13 cellular contexts compared by ENCODE assay signal in the genomic region with DNA sequence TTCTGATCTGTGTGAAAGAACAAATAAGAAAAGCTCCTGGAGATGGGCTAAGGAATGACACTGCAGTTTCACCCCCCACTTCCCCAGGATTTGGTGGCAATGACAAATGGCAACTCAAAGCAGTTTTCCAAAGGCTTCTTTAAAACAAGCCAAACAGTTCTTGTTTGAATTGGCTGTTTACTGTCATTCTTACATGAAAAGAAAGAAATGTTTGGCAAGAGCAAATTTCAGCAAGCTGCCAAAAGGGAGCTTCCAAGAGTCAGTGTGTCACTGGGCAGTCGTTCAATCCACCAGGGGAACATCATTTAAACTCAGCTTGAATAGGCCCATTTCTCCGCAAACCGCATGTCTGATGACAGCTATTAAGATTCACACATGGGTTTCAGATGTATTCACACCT.
DNase-seq lines count a peak whose midpoint lies in the region; ATAC-seq and TF ChIP-seq lines count a peak whose summit lies in the region.
"Had no signal": no experiment of that assay in that cellular context is flagged by ENCODE, and none has a peak within 500 bp of the region (broad histone marks: within the 10 kb centered on the region; RNA-seq: fewer than 3 reads in every experiment).

No MANE protein-coding gene starts in this region.

- no peaks in the 10 kb centered on the region for H3K4me1 Mint-ChIP-seq in naive thymus-derived CD8-positive, alpha-beta T cell
- H3K4me1 Mint-ChIP-seq: activated CD4-positive, alpha-beta T cell treated with anti-CD3 and anti-CD28 coated beads for 36 hours; stimulated activated naive B cell treated with anti-CD40 and anti-IgM and Interleukin-4, amounts not matched to agents 10 μg/mL and 1 μg/mL and 100 μg/mL, for 72 hours had no signal

- H3K27ac Mint-ChIP-seq in naive thymus-derived CD8-positive, alpha-beta T cell, result no peak overlapping the region
- H3K27ac Mint-ChIP-seq: activated CD4-positive, alpha-beta T cell treated with anti-CD3 and anti-CD28 coated beads for 36 hours; activated naive CD4-positive, alpha-beta T cell treated with anti-CD3 and anti-CD28 coated beads for 36 hours; stimulated activated naive B cell treated with anti-CD40 and anti-IgM and Interleukin-4, amounts not matched to agents 10 μg/mL and 1 μg/mL and 100 μg/mL, for 72 hours had no signal

- H3K36me3 Mint-ChIP-seq in naive thymus-derived CD8-positive, alpha-beta T cell, result no peaks in the 10 kb centered on the region
- H3K36me3 Mint-ChIP-seq: stimulated activated naive B cell treated with anti-CD40 and anti-IgM and Interleukin-4, amounts not matched to agents 10 μg/mL and 1 μg/mL and 100 μg/mL, for 72 hours had no signal

- peak overlapping the region; percentile 42 for H2AFZ ChIP-seq in ACC112 (ENCODE audit: low read length, unreplicated experiment)

- H3K27me3 ChIP-seq in ACC112 (ENCODE audit: insufficient read depth, low read length), result no peaks in the 10 kb centered on the region
- no peaks in the 10 kb centered on the region for H3K27me3 ChIP-seq in MG63

- POLR2A ChIA-PET in naive thymus-derived CD8-positive, alpha-beta T cell (lab: Charles Lee), result no interaction called here

- DNase-seq in MG63, result peak; percentile 81
- DNase-seq in choroid plexus epithelial cell (ENCODE audit: low read depth), result peak; percentile 25
- peak; percentile 87 for DNase-seq in medulla oblongata (ENCODE audit: extremely low spot score)
- DNase-seq in T-helper 2 cell, result no peak
- DNase-seq in naive thymus-derived CD8-positive, alpha-beta T cell, result no peak
- no peak for DNase-seq in activated CD4-positive, CD25-positive, alpha-beta regulatory T cell treated with anti-CD3 and anti-CD28 coated beads, Interleukin-2, amount 50 U/mL, for 72 hours
- DNase-seq: activated CD4-positive, alpha-beta T cell treated with anti-CD3 and anti-CD28 coated beads for 36 hours; activated naive CD4-positive, alpha-beta T cell treated with anti-CD3 and anti-CD28 coated beads for 36 hours; GF-D8; SIG-M5; stimulated activated naive B cell treated with anti-CD40 and anti-IgM and Interleukin-4, amounts not matched to agents 10 μg/mL and 1 μg/mL and 100 μg/mL, for 72 hours had no signal

- peaks cover 0 to 2% (median 0%) of the 10 kb centered on the region in 5 donors for H3K27me3 Mint-ChIP-seq in naive thymus-derived CD8-positive, alpha-beta T cell

- H3K9me3 Mint-ChIP-seq in naive thymus-derived CD8-positive, alpha-beta T cell, result no peaks in the 10 kb centered on the region
- H3K9me3 Mint-ChIP-seq: activated naive CD4-positive, alpha-beta T cell treated with anti-CD3 and anti-CD28 coated beads for 36 hours; stimulated activated naive B cell treated with anti-CD40 and anti-IgM and Interleukin-4, amounts not matched to agents 10 μg/mL and 1 μg/mL and 100 μg/mL, for 72 hours had no signal

- no peak overlapping the region for H3K4me3 ChIP-seq in ACC112 (ENCODE audit: low read depth, low read length)
- H3K4me3 ChIP-seq in MG63, result no peak overlapping the region
- no peak overlapping the region for H3K4me3 ChIP-seq in choroid plexus epithelial cell (ENCODE audit: low read depth, low read length)

- H3K36me3 ChIP-seq in ACC112 (ENCODE audit: insufficient read depth, low read length) (no peaks in the 10 kb centered on the region), MG63 (no peaks in the 10 kb centered on the region; the same call in 1 of the 2 replicates)

- no peak overlapping the region for H3K27ac ChIP-seq in ACC112 (ENCODE audit: low read depth, low read length)

- TF ChIP-seq CTCF in choroid plexus epithelial cell (conservative IDR thresholded peaks at IDR 0.05; ENCODE audit: low read depth, low read length), result no peak

- no peaks in the 10 kb centered on the region for H3K9me3 ChIP-seq in MG63

- no peak overlapping the region for H3K4me3 Mint-ChIP-seq in naive thymus-derived CD8-positive, alpha-beta T cell
- H3K4me3 Mint-ChIP-seq: activated CD4-positive, alpha-beta T cell treated with anti-CD3 and anti-CD28 coated beads for 36 hours; activated naive CD4-positive, alpha-beta T cell treated with anti-CD3 and anti-CD28 coated beads for 36 hours; stimulated activated naive B cell treated with anti-CD40 and anti-IgM and Interleukin-4, amounts not matched to agents 10 μg/mL and 1 μg/mL and 100 μg/mL, for 72 hours had no signal

- no peaks in the 10 kb centered on the region for H3K4me1 ChIP-seq in ACC112 (ENCODE audit: control insufficient read depth, insufficient read depth, low read length, unreplicated experiment)

- no peak for ATAC-seq in naive thymus-derived CD8-positive, alpha-beta T cell
- ATAC-seq in GM18870 (IDR thresholded peaks at IDR 0.05; ENCODE audit: unreplicated experiment), result no peak
- ATAC-seq: activated CD4-positive, alpha-beta T cell treated with anti-CD3 and anti-CD28 coated beads for 36 hours; stimulated activated naive B cell treated with anti-CD40 and anti-IgM and Interleukin-4, amounts not matched to agents 10 μg/mL and 1 μg/mL and 100 μg/mL, for 72 hours had no signal

- H3K79me2 ChIP-seq in ACC112 (ENCODE audit: control insufficient read depth, insufficient read depth, low read length, unreplicated experiment), result no peaks in the 10 kb centered on the region

Comparison
In these comparisons a context has a peak if more than half of its experiments do, and no peak if none do; other contexts are left out.
1. DNase-seq: peak in MG63 (single experiment), choroid plexus epithelial cell (single experiment) and medulla oblongata (single experiment); none in T-helper 2 cell (0 of 5), naive thymus-derived CD8-positive, alpha-beta T cell (0 of 10) and activated CD4-positive, CD25-positive, alpha-beta regulatory T cell treated with anti-CD3 and anti-CD28 coated beads, Interleukin-2, amount 50 U/mL, for 72 hours (single experiment).